ENCODE assay signal across 8 cellular contexts in genomic region chr6:108588586-108588985, GRCh38. TPM values are rescaled to one million over a fixed set of nuclear protein-coding genes. Genes with fewer than 3 reads are reported as not detected.
A peak's percentile ranks its signal among the peaks of the same experiment; 100 is the strongest.
DNase-seq lines count a peak whose midpoint lies in the region; ATAC-seq and TF ChIP-seq lines count a peak whose summit lies in the region.

No MANE protein-coding gene starts in this region.

- no peaks in the 10 kb centered on the region for H3K27me3 ChIP-seq in heart right ventricle

- H3K4me1 Mint-ChIP-seq in activated CD4-positive, alpha-beta T cell treated with anti-CD3 and anti-CD28 coated beads, Interleukin-2, amount 10 ng/mL, durations not matched to agents 24 days and 14 days = peaks cover 22% of the 10 kb centered on the region

- WGBS in heart right ventricle, 2 donors = 31 to 56% methylated on average over 1 of the region's 1 CpG

- intact Hi-C loops in heart right ventricle (cut with DNase I) = loop anchor here in 2 of 10 donors (2.0 to 5.0 kb wide), 3 partner anchors 30 to 66 kb away; no protein-coding TSS in a partner anchor
- intact Hi-C loops in activated CD4-positive, alpha-beta T cell treated with anti-CD3 and anti-CD28 coated beads, Interleukin-2, amount 10 ng/mL, durations not matched to agents 24 days and 14 days (cut with micrococcal nuclease) = loop anchor here (5.0 kb wide), 1 partner anchor 39 kb away; no protein-coding TSS in a partner anchor

- peak in 5 of 8 donors; percentile 23 to 59 (median 45) for ATAC-seq in heart right ventricle

- no peaks in the 10 kb centered on the region for H3K9me3 ChIP-seq in heart right ventricle

- peaks cover 7% of the 10 kb centered on the region for H3K27me3 Mint-ChIP-seq in activated CD4-positive, alpha-beta T cell treated with anti-CD3 and anti-CD28 coated beads, Interleukin-2, amount 10 ng/mL, durations not matched to agents 24 days and 14 days

- H3K27ac ChIP-seq in VCaP (peak overlapping the region; percentile 77), heart right ventricle (peak overlapping the region; percentile 8 to 85 (median 74))

- no peak overlapping the region for H3K4me3 Mint-ChIP-seq in activated CD4-positive, alpha-beta T cell treated with anti-CD3 and anti-CD28 coated beads, Interleukin-2, amount 10 ng/mL, durations not matched to agents 24 days and 14 days

- H3K36me3 ChIP-seq in heart right ventricle = no peaks in the 10 kb centered on the region

- H3K4me1 ChIP-seq in heart right ventricle = peaks cover 68 to 98% (median 96%) of the 10 kb centered on the region in 9 donors

- H3K36me3 Mint-ChIP-seq in activated CD4-positive, alpha-beta T cell treated with anti-CD3 and anti-CD28 coated beads, Interleukin-2, amount 10 ng/mL, durations not matched to agents 24 days and 14 days (ENCODE audit: low read depth) = peaks cover 2% of the 10 kb centered on the region

- peak; percentile 62 for DNase-seq in GM03348 (ENCODE audit: low spot score)
- no peak for DNase-seq in heart right ventricle
- peak; percentile 32 for DNase-seq in retina
- no peak for DNase-seq in KG1 (lab: John Stamatoyannopoulos, UW)
- DNase-seq in middle frontal gyrus (ENCODE audit: extremely low spot score, low spot score) = no peak
- DNase-seq in activated CD4-positive, alpha-beta T cell treated with anti-CD3 and anti-CD28 coated beads, Interleukin-2, amount 10 ng/mL, durations not matched to agents 24 days and 14 days = no peak
- DNase-seq in NK-92 treated with Interleukin-12 subunit alpha and Interleukin-12 subunit beta, amount 100 ng/mL, for 24 hours (lab: John Stamatoyannopoulos, UW) = no peak

- no peak for TF ChIP-seq CTCF in VCaP (conservative IDR thresholded peaks at IDR 0.05)
- no peak for TF ChIP-seq CTCF in heart right ventricle (IDR thresholded peaks at IDR 0.05)

- H3K9me3 Mint-ChIP-seq in activated CD4-positive, alpha-beta T cell treated with anti-CD3 and anti-CD28 coated beads, Interleukin-2, amount 10 ng/mL, durations not matched to agents 24 days and 14 days = no peaks in the 10 kb centered on the region

- peak overlapping the region in 1 of 10 donors; percentile 5 for H3K4me3 ChIP-seq in heart right ventricle

- no peak overlapping the region for H3K27ac Mint-ChIP-seq in activated CD4-positive, alpha-beta T cell treated with anti-CD3 and anti-CD28 coated beads, Interleukin-2, amount 10 ng/mL, durations not matched to agents 24 days and 14 days

RNA-seq across cellular contexts. Expression of gene FOXO3, which starts 27.9 kb away (rescaled TPM):
- total RNA-seq in heart right ventricle = 10 to 100 TPM; 29.4 to 52.6 (median 37.7) TPM
- 10 to 100 TPM; 16.8 to 19.3 TPM for polyA plus RNA-seq in heart right ventricle
- 5.9 TPM in 2 replicates for total RNA-seq in activated CD4-positive, alpha-beta T cell treated with anti-CD3 and anti-CD28 coated beads, Interleukin-2, amount 10 ng/mL, durations not matched to agents 24 days and 14 days

Comparison
In these comparisons a context has a peak if more than half of its experiments do, and no peak if none do; other contexts are left out.
1. DNase-seq: peak in GM03348 (single experiment) and retina (single experiment); none in heart right ventricle (0 of 2), KG1 (single experiment), middle frontal gyrus (single experiment), activated CD4-positive, alpha-beta T cell treated with anti-CD3 and anti-CD28 coated beads, Interleukin-2, amount 10 ng/mL, durations not matched to agents 24 days and 14 days (single experiment) and NK-92 treated with Interleukin-12 subunit alpha and Interleukin-12 subunit beta, amount 100 ng/mL, for 24 hours (single experiment).